ENCODE assay signal across 1 cellular context in the genomic region with DNA sequence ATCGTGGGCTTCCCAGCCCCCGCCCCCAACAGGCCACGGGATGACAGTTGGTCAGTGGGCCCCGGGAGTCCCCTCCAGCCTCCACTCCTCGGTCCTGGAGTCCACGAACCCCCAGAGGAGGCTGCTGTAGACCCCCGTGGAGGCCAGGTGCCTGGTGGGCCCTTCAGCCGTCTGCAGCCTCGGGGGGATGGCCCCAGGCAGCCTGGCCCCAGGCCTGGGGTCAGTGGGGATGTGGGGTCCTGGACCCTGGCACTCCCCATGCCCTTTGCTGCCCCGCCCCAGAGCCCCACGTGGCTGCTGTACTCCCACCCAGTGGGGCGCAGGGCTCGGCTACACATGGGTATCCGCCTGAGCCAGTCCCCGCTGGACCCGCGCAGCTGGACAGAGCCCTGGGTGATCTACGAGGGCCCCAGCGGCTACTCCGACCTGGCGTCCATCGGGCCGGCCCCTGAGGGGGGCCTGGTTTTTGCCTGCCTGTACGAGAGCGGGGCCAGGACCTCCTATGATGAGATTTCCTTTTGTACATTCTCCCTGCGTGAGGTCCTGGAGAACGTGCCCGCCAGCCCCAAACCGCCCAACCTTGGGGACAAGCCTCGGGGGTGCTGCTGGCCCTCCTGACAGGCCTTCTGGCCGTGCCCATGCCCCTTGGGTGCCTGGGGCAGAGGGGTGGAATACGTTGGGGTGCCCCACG.
TF ChIP-seq lines count a peak whose summit lies in the region.

No MANE protein-coding gene starts in this region.

TF ChIP-seq in GM12878, 131 proteins besides CTCF, POLR2A, EP300 and RAD21:
- TF ChIP-seq SUPT20H (IDR thresholded peaks at IDR 0.05; ENCODE audit: borderline replicate concordance, control insufficient read depth, low read depth, low read length) (no peak), NR2C2 (IDR thresholded peaks at IDR 0.05; ENCODE audit: borderline replicate concordance, control insufficient read depth, insufficient read length, low read depth) (no peak), ZNF24 (IDR thresholded peaks at IDR 0.05) (no peak), HDAC6 (IDR thresholded peaks at IDR 0.05; ENCODE audit: unreplicated experiment) (no peak), KLF5 (IDR thresholded peaks at IDR 0.05; ENCODE audit: partially characterized antibody) (no peak), SMARCA5 (IDR thresholded peaks at IDR 0.05) (no peak), HCFC1 (IDR thresholded peaks at IDR 0.05; ENCODE audit: low read length) (no peak), ESRRA (IDR thresholded peaks at IDR 0.05; ENCODE audit: low read length) (no peak), JUND (IDR thresholded peaks at IDR 0.05; ENCODE audit: low read depth, low read length) (no peak), BACH1 (IDR thresholded peaks at IDR 0.05; ENCODE audit: borderline replicate concordance) (no peak), FOXK2 (IDR thresholded peaks at IDR 0.05) (no peak), KAT2A (conservative IDR thresholded peaks at IDR 0.05; ENCODE audit: control insufficient read depth, low read depth, low read length) (no peak), CREB1 (IDR thresholded peaks at IDR 0.05; ENCODE audit: low read depth) (no peak), ZNF687 (IDR thresholded peaks at IDR 0.05) (no peak), ZNF384 (IDR thresholded peaks at IDR 0.05; ENCODE audit: borderline replicate concordance, low read depth, low read length) (no peak), EED (IDR thresholded peaks at IDR 0.05; ENCODE audit: low read depth) (no peak)
- TF ChIP-seq, protein P1, sequence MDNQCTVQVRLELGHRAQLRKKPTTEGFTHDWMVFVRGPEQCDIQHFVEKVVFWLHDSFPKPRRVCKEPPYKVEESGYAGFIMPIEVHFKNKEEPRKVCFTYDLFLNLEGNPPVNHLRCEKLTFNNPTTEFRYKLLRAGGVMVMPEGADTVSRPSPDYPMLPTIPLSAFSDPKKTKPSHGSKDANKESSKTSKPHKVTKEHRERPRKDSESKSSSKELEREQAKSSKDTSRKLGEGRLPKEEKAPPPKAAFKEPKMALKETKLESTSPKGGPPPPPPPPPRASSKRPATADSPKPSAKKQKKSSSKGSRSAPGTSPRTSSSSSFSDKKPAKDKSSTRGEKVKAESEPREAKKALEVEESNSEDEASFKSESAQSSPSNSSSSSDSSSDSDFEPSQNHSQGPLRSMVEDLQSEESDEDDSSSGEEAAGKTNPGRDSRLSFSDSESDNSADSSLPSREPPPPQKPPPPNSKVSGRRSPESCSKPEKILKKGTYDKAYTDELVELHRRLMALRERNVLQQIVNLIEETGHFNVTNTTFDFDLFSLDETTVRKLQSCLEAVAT (IDR thresholded peaks at IDR 0.05): no peak
- TF ChIP-seq, protein P2, sequence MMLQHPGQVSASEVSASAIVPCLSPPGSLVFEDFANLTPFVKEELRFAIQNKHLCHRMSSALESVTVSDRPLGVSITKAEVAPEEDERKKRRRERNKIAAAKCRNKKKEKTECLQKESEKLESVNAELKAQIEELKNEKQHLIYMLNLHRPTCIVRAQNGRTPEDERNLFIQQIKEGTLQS (IDR thresholded peaks at IDR 0.05; ENCODE audit: borderline replicate concordance, extremely low read depth, low read depth, low read length): no peak
